Comparison of ENCODE assay signal across 3 cellular contexts in the genomic region with DNA sequence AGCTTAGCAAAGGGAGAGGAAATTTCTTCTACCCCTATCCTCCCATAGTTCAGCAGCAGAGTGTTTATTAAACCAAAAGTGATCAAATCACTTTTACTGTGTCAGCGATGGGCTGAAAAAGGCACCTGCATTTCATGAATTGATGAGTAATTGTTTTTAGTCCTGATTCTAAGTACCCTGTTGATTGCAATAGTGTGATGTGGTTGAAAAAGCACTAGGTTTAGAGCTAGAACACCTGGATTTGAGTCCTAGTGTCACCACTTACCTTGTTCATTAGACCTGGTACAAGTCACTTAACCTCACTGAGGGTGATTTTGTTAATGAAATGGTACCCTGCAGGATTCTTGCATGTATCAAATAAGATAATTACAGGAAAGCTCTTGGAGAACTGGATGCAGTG.
"Had no signal": no experiment of that assay in that cellular context is flagged by ENCODE, and none has a peak within 500 bp of the region (broad histone marks: within the 10 kb centered on the region; RNA-seq: fewer than 3 reads in every experiment).

No MANE protein-coding gene starts in this region.

- H3K4me3 ChIP-seq: GM12878 had no signal

- DNase-seq: GDM1, GF-D8 had no signal

- ATAC-seq: GM12878 had no signal
